Comparison of ENCODE assay signal across 17 cellular contexts in the genomic region with DNA sequence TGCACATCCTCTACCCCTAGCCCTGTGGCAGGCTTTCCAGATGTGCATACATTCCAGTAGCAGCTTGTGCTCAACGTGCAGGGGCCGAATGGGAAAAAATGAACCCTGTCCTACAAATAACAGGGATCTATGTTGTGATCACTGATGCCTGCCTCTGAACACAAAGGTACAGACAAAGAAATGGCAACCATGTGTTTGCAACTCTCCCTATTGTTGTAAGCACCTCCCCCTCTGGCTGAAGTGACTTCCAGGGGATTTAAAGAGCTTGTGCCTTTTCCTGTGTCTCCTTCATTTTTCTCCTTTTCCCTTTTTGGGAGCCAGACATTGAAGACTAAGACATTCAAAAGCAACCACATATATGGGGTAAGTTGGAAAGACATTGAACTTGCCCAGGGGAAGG. TPM values are rescaled to one million over a fixed set of nuclear protein-coding genes. Genes with fewer than 3 reads are reported as not detected.
A peak's percentile ranks its signal among the peaks of the same experiment; 100 is the strongest.
DNase-seq lines count a peak whose midpoint lies in the region; ATAC-seq and TF ChIP-seq lines count a peak whose summit lies in the region.
"Had no signal": no experiment of that assay in that cellular context is flagged by ENCODE, and none has a peak within 500 bp of the region (broad histone marks: within the 10 kb centered on the region; RNA-seq: fewer than 3 reads in every experiment).

No MANE protein-coding gene starts in this region.

- H2AFZ ChIP-seq in mesenchymal stem cell (ENCODE audit: low read depth, low read length), result no peak overlapping the region

- no peak overlapping the region for H3K23ac ChIP-seq in mesenchymal stem cell (ENCODE audit: low read length in 2 of 2)

- peak overlapping the region in 1 of 2 experiments; percentile 68 for H3K4ac ChIP-seq in mesenchymal stem cell (ENCODE audit: low read depth in 1 of 2, low read length in 2 of 2)

- H3K9me3 ChIP-seq in CD4-positive, CD25-positive, alpha-beta regulatory T cell (ENCODE audit: control insufficient read depth in 2 of 2, low read length in 2 of 2), result no peaks in the 10 kb centered on the region
- no peaks in the 10 kb centered on the region for H3K9me3 ChIP-seq in CD4-positive, alpha-beta memory T cell (ENCODE audit: control insufficient read depth in 1 of 2, low read length in 2 of 2)
- H3K9me3 ChIP-seq in mesenchymal stem cell (ENCODE audit: control insufficient read depth, low read length), result peaks cover 12% of the 10 kb centered on the region
- H3K9me3 ChIP-seq in A673 (ENCODE audit: low read depth, low read length, poor library complexity, severe bottlenecking), result peaks cover 5% of the 10 kb centered on the region
- H3K9me3 ChIP-seq: Caco-2, left lung, tibial nerve had no signal

- H3K9me3 Mint-ChIP-seq in CD4-positive, CD25-positive, alpha-beta regulatory T cell, result peaks cover 0 to 9% (median 3%) of the 10 kb centered on the region in 7 donors
- peaks cover 0 to 11% (median 8%) of the 10 kb centered on the region in 8 donors for H3K9me3 Mint-ChIP-seq in CD4-positive, alpha-beta memory T cell
- H3K9me3 Mint-ChIP-seq in activated T-helper 17 cell treated with anti-CD3 and anti-CD28 coated beads, Interleukin-2, amount 50 U/mL, for 72 hours, result no peaks in the 10 kb centered on the region

- peak overlapping the region; percentile 34 for H2BK120ac ChIP-seq in mesenchymal stem cell (ENCODE audit: low read depth, low read length)

- peaks cover 75 to 100% (median 86%) of the 10 kb centered on the region in 4 donors for H3K4me1 Mint-ChIP-seq in CD4-positive, CD25-positive, alpha-beta regulatory T cell
- peaks cover 74 to 99% (median 85%) of the 10 kb centered on the region in 4 donors for H3K4me1 Mint-ChIP-seq in CD4-positive, alpha-beta memory T cell
- peaks cover 72% of the 10 kb centered on the region for H3K4me1 Mint-ChIP-seq in activated T-helper 17 cell treated with anti-CD3 and anti-CD28 coated beads, Interleukin-2, amount 50 U/mL, for 72 hours

- no peak overlapping the region for H3K14ac ChIP-seq in mesenchymal stem cell (ENCODE audit: low read length in 2 of 2)

- no peak for DNase-seq in CD4-positive, CD25-positive, alpha-beta regulatory T cell
- no peak for DNase-seq in CD4-positive, alpha-beta memory T cell
- DNase-seq in mesenchymal stem cell (no peak), DMS53 (lab: John Stamatoyannopoulos, UW) (no peak), A673 (ENCODE audit: low spot score) (no peak), NCI-H187 (lab: John Stamatoyannopoulos, UW) (no peak)
- DNase-seq: amygdala; Caco-2; KBM-7; left lung; NCI-H1930; occipital lobe; right cardiac atrium; stimulated activated naive CD8-positive, alpha-beta T cell treated with anti-CD3 and anti-CD28 coated beads, Interleukin-15, Interleukin-2, amounts not matched to agents 100 U/mL and 50 U/mL, for 24 hours had no signal

- H3K27ac ChIP-seq in CD4-positive, CD25-positive, alpha-beta regulatory T cell (ENCODE audit: insufficient read depth, low read length, poor library complexity, severe bottlenecking), result peak overlapping the region; percentile 7
- peak overlapping the region; percentile 1 for H3K27ac ChIP-seq in CD4-positive, alpha-beta memory T cell (ENCODE audit: low read depth, low read length)
- H3K27ac ChIP-seq in mesenchymal stem cell (ENCODE audit: low read length, poor library complexity, severe bottlenecking) (no peak overlapping the region), A673 (ENCODE audit: low read depth, low read length, poor library complexity, severe bottlenecking) (no peak overlapping the region)
- H3K27ac ChIP-seq: left lung, RWPE1, tibial nerve had no signal

- H2BK5ac ChIP-seq in mesenchymal stem cell (ENCODE audit: low read depth, low read length, poor library complexity, severe bottlenecking), result no peak overlapping the region

- H3K4me3 Mint-ChIP-seq in CD4-positive, CD25-positive, alpha-beta regulatory T cell, result peak overlapping the region; percentile 57 to 91 (median 75)
- H3K4me3 Mint-ChIP-seq in CD4-positive, alpha-beta memory T cell, result peak overlapping the region in 7 of 8 donors; percentile 14 to 81 (median 63)
- peak overlapping the region; percentile 88 for H3K4me3 Mint-ChIP-seq in activated T-helper 17 cell treated with anti-CD3 and anti-CD28 coated beads, Interleukin-2, amount 50 U/mL, for 72 hours

- intact Hi-C loops in CD4-positive, alpha-beta memory T cell (cut with micrococcal nuclease), result no loop called here
- intact Hi-C loops in A673 (cut with micrococcal nuclease; ENCODE audit: unreplicated experiment), result no loop called here

- H3K18ac ChIP-seq in mesenchymal stem cell (ENCODE audit: low read depth in 1 of 2, low read length in 2 of 2), result peak overlapping the region; percentile 3 to 81

- H2BK12ac ChIP-seq in mesenchymal stem cell (ENCODE audit: low read length in 2 of 2), result peak overlapping the region; percentile 11 to 86

- no peak overlapping the region for H3K9ac ChIP-seq in mesenchymal stem cell (ENCODE audit: low read length)

- H3K36me3 Mint-ChIP-seq in CD4-positive, CD25-positive, alpha-beta regulatory T cell, result peaks cover 57% of the 10 kb centered on the region
- H3K36me3 Mint-ChIP-seq in CD4-positive, alpha-beta memory T cell, result peaks cover 49 to 60% of the 10 kb centered on the region in 2 donors
- peaks cover 87% of the 10 kb centered on the region for H3K36me3 Mint-ChIP-seq in activated T-helper 17 cell treated with anti-CD3 and anti-CD28 coated beads, Interleukin-2, amount 50 U/mL, for 72 hours (ENCODE audit: low read depth)

- no peak for ATAC-seq in CD4-positive, CD25-positive, alpha-beta regulatory T cell (ENCODE audit: low read depth in 2 of 2)
- no peak for ATAC-seq in activated T-helper 17 cell treated with anti-CD3 and anti-CD28 coated beads, Interleukin-2, amount 50 U/mL, for 72 hours (replicated peaks)
- ATAC-seq: left lung; right cardiac atrium; stimulated activated naive CD8-positive, alpha-beta T cell treated with anti-CD3 and anti-CD28 coated beads, Interleukin-15, Interleukin-2, amounts not matched to agents 100 U/mL and 50 U/mL, for 24 hours had no signal

- CTCF ChIA-PET in CD4-positive, alpha-beta memory T cell (lab: Charles Lee; ENCODE audit: partially characterized antibody), result interaction anchor here (0.9 to 23.0 kb wide), 8 partner anchors 13 to 294 kb away, joined by 3 to 745 read pairs (median 10); a partner anchor contains a TSS
- CTCF ChIA-PET in A673 (lab: Charles Lee), result no interaction called here

- no peaks in the 10 kb centered on the region for H3K27me3 Mint-ChIP-seq in CD4-positive, CD25-positive, alpha-beta regulatory T cell
- H3K27me3 Mint-ChIP-seq in CD4-positive, alpha-beta memory T cell, result no peaks in the 10 kb centered on the region
- no peaks in the 10 kb centered on the region for H3K27me3 Mint-ChIP-seq in activated T-helper 17 cell treated with anti-CD3 and anti-CD28 coated beads, Interleukin-2, amount 50 U/mL, for 72 hours

- no peak overlapping the region for H3K4me2 ChIP-seq in mesenchymal stem cell (ENCODE audit: low read length, poor library complexity, severe bottlenecking)

- H3K79me1 ChIP-seq in mesenchymal stem cell (replicated peaks; ENCODE audit: low read length, poor library complexity, severe bottlenecking), result no peaks in the 10 kb centered on the region

- H3K4me3 ChIP-seq in CD4-positive, CD25-positive, alpha-beta regulatory T cell (ENCODE audit: low read depth, low read length), result peak overlapping the region; percentile 63
- no peak overlapping the region for H3K4me3 ChIP-seq in CD4-positive, alpha-beta memory T cell (ENCODE audit: low read length in 2 of 2)
- H3K4me3 ChIP-seq in mesenchymal stem cell (ENCODE audit: insufficient read depth in 1 of 2, low read depth in 1 of 2, low read length in 2 of 2) (no peak overlapping the region), A673 (ENCODE audit: low read depth, low read length, poor library complexity, severe bottlenecking) (no peak overlapping the region)
- H3K4me3 ChIP-seq: left lung, tibial nerve had no signal

- POLR2A ChIA-PET in CD4-positive, alpha-beta memory T cell (lab: Charles Lee; ENCODE audit: partially characterized antibody), result interaction anchor here (1.2 to 23.2 kb wide), 10 partner anchors 8 to 289 kb away, joined by 3 to 728 read pairs (median 10); a partner anchor contains a TSS
- POLR2A ChIA-PET in A673 (lab: Charles Lee; ENCODE audit: low non-redundant PET), result no interaction called here

- no TSS peak for BruUV-seq in A673 (replicated peaks; lab: Mats Ljungman, UMichigan)

- no peak for TF ChIP-seq CTCF in A673 (conservative IDR thresholded peaks at IDR 0.05; ENCODE audit: low read depth, low read length)

- peaks cover 83% of the 10 kb centered on the region for H3K4me1 ChIP-seq in CD4-positive, CD25-positive, alpha-beta regulatory T cell (ENCODE audit: control insufficient read depth, insufficient read depth, low read length, poor library complexity, severe bottlenecking)
- H3K4me1 ChIP-seq in CD4-positive, alpha-beta memory T cell (ENCODE audit: insufficient read depth, low read length), result peaks cover 100% of the 10 kb centered on the region
- H3K4me1 ChIP-seq in mesenchymal stem cell (ENCODE audit: control insufficient read depth, insufficient read depth, low read depth, low read length) (no peaks in the 10 kb centered on the region), A673 (ENCODE audit: insufficient read depth, low read length, poor library complexity, severe bottlenecking) (peaks cover 6% of the 10 kb centered on the region)
- H3K4me1 ChIP-seq: Caco-2 had no signal

- peaks cover 18% of the 10 kb centered on the region for H3K36me3 ChIP-seq in CD4-positive, CD25-positive, alpha-beta regulatory T cell (ENCODE audit: control insufficient read depth, insufficient read depth, low read length)
- no peaks in the 10 kb centered on the region for H3K36me3 ChIP-seq in CD4-positive, alpha-beta memory T cell (ENCODE audit: insufficient read depth, low read length)
- H3K36me3 ChIP-seq in mesenchymal stem cell (ENCODE audit: control insufficient read depth in 1 of 2, insufficient read depth in 2 of 2, low read depth in 1 of 2, low read length in 2 of 2), result no peaks in the 10 kb centered on the region
- no peaks in the 10 kb centered on the region for H3K36me3 ChIP-seq in A673 (ENCODE audit: insufficient read depth, low read length, poor library complexity, severe bottlenecking)
- H3K36me3 ChIP-seq: left lung, tibial nerve had no signal

- no peak overlapping the region for H2BK15ac ChIP-seq in mesenchymal stem cell (ENCODE audit: low read depth, poor library complexity, severe bottlenecking)

- H4K91ac ChIP-seq in mesenchymal stem cell (ENCODE audit: low read length), result no peak overlapping the region

- peak overlapping the region; percentile 70 to 91 (median 82) for H3K27ac Mint-ChIP-seq in CD4-positive, CD25-positive, alpha-beta regulatory T cell
- H3K27ac Mint-ChIP-seq in CD4-positive, alpha-beta memory T cell, result peak overlapping the region; percentile 59 to 86 (median 81)
- peak overlapping the region; percentile 53 for H3K27ac Mint-ChIP-seq in activated T-helper 17 cell treated with anti-CD3 and anti-CD28 coated beads, Interleukin-2, amount 50 U/mL, for 72 hours

- 53% methylated on average over 2 of the region's 2 CpGs for WGBS in mesenchymal stem cell

- H4K8ac ChIP-seq in mesenchymal stem cell (ENCODE audit: low read length), result peak overlapping the region; percentile 14

- H2AK5ac ChIP-seq in mesenchymal stem cell (ENCODE audit: low read length, severe bottlenecking), result no peak overlapping the region

- no peaks in the 10 kb centered on the region for H3K27me3 ChIP-seq in CD4-positive, CD25-positive, alpha-beta regulatory T cell (ENCODE audit: control insufficient read depth, insufficient read depth, low read length)
- H3K27me3 ChIP-seq in CD4-positive, alpha-beta memory T cell (ENCODE audit: insufficient read depth, low read length), result no peaks in the 10 kb centered on the region
- no peaks in the 10 kb centered on the region for H3K27me3 ChIP-seq in mesenchymal stem cell (ENCODE audit: control insufficient read depth in 1 of 2, insufficient read depth in 1 of 2, low read length in 2 of 2)
- no peaks in the 10 kb centered on the region for H3K27me3 ChIP-seq in A673 (replicated peaks; ENCODE audit: insufficient read depth, low read depth, low read length, poor library complexity)
- H3K27me3 ChIP-seq: left lung, tibial nerve had no signal

RNA-seq across cellular contexts. Expression of a gene that starts 21.6 kb away (rescaled TPM):
- total RNA-seq in CD4-positive, CD25-positive, alpha-beta regulatory T cell, result 142 TPM
- polyA plus RNA-seq in CD4-positive, CD25-positive, alpha-beta regulatory T cell, result 100 to 1,000 TPM in 3 of 4 donors, 10 to 100 TPM in 1; 97.8 to 148 (median 124) TPM
- 100 to 1,000 TPM; 162 to 163 TPM for total RNA-seq in CD4-positive, alpha-beta memory T cell
- polyA plus RNA-seq in CD4-positive, alpha-beta memory T cell, result 100 to 1,000 TPM in 1 of 2 donors, 10 to 100 TPM in 1; 37.1 to 125 TPM
- 10 to 100 TPM; 54.0 to 95.9 TPM for total RNA-seq in activated T-helper 17 cell treated with anti-CD3 and anti-CD28 coated beads, Interleukin-2, amount 50 U/mL, for 72 hours
- polyA plus RNA-seq in mesenchymal stem cell (2013, experiment 1 of 2), result 0.62 TPM
- 0.45 TPM for polyA plus RNA-seq in mesenchymal stem cell (2013, experiment 2 of 2)
- 5.4 and 6.2 TPM in 2 replicates for total RNA-seq in A673 (2021)

Comparison
In these comparisons a context has a peak if more than half of its experiments do, and no peak if none do; other contexts are left out.
1. H3K27ac ChIP-seq: peak in CD4-positive, CD25-positive, alpha-beta regulatory T cell (single experiment) and CD4-positive, alpha-beta memory T cell (single experiment); none in mesenchymal stem cell (single experiment) and A673 (single experiment).
2. Peak in every context shown above with its lines, with median percentiles within 50 percentile points of each other: H3K27ac Mint-ChIP-seq and H3K4me3 Mint-ChIP-seq.